ENCODE assay signal across 13 cellular contexts in the genomic region with DNA sequence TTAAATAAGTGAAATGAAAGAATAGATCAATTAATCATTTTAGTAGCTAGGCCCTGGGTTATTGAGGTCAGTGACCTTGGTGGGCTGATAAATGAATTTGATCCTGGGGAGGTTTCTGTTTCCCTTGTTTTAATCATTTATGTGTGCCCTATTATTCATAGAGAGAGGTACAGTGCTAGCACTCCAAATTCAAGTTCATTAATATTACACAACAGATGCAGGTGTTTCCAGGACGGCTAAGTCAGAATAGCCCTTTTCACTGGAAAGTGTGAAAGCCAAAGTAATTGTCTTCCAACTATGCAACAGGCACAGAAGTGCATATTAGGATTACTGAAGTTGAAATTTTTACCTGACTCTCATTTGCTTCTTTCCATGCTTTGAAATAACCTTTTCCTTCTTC.
DNase-seq lines count a peak whose midpoint lies in the region; ATAC-seq and TF ChIP-seq lines count a peak whose summit lies in the region.
"Had no signal": no experiment of that assay in that cellular context is flagged by ENCODE, and none has a peak within 500 bp of the region (broad histone marks: within the 10 kb centered on the region; RNA-seq: fewer than 3 reads in every experiment).

No MANE protein-coding gene starts in this region.

- no peaks in the 10 kb centered on the region for H3K9me3 ChIP-seq in heart right ventricle
- no peaks in the 10 kb centered on the region for H3K9me3 ChIP-seq in right atrium auricular region
- H3K9me3 ChIP-seq in upper lobe of right lung: no peaks in the 10 kb centered on the region
- H3K9me3 ChIP-seq: BE2C had no signal

- no peaks in the 10 kb centered on the region for H3K27me3 Mint-ChIP-seq in activated CD8-positive, alpha-beta T cell treated with anti-CD3 and anti-CD28 coated beads for 36 hours

- H3K4me1 ChIP-seq in heart right ventricle (peaks cover 0 to 15% (median 4%) of the 10 kb centered on the region in 9 donors), right atrium auricular region (no peaks in the 10 kb centered on the region), upper lobe of right lung (peaks cover 17% of the 10 kb centered on the region)
- H3K4me1 ChIP-seq: BE2C had no signal

- H3K27ac ChIP-seq in heart right ventricle: peak overlapping the region in 7 of 10 donors; percentile 11 to 60 (median 34)
- no peak overlapping the region for H3K27ac ChIP-seq in right atrium auricular region
- H3K27ac ChIP-seq in upper lobe of right lung: peak overlapping the region; percentile 45

- TF ChIP-seq CTCF in heart right ventricle (IDR thresholded peaks at IDR 0.05): no peak
- no peak for TF ChIP-seq CTCF in right atrium auricular region (IDR thresholded peaks at IDR 0.05)
- no peak for TF ChIP-seq CTCF in activated CD8-positive, alpha-beta T cell treated with anti-CD3 and anti-CD28 coated beads for 36 hours (IDR thresholded peaks at IDR 0.05)
- TF ChIP-seq CTCF in upper lobe of right lung (IDR thresholded peaks at IDR 0.05): no peak

- intact Hi-C loops in heart right ventricle (cut with DNase I) (no loop called here), upper lobe of right lung (cut with DNase I) (no loop called here)
- intact Hi-C loops in activated CD8-positive, alpha-beta T cell treated with anti-CD3 and anti-CD28 coated beads for 36 hours (cut with micrococcal nuclease): no loop called here

- POLR2A ChIA-PET in activated CD8-positive, alpha-beta T cell treated with anti-CD3 and anti-CD28 coated beads for 36 hours (lab: Charles Lee): interaction anchor here (1.1 kb wide), 1 partner anchor 14 kb away, joined by 4 read pairs; no protein-coding TSS in a partner anchor

- no peaks in the 10 kb centered on the region for H3K36me3 Mint-ChIP-seq in activated CD8-positive, alpha-beta T cell treated with anti-CD3 and anti-CD28 coated beads for 36 hours (ENCODE audit: low read depth)

- H3K27me3 ChIP-seq in heart right ventricle (no peaks in the 10 kb centered on the region), right atrium auricular region (no peaks in the 10 kb centered on the region), upper lobe of right lung (no peaks in the 10 kb centered on the region)
- H3K27me3 ChIP-seq: BE2C had no signal

- H3K4me3 Mint-ChIP-seq in activated CD8-positive, alpha-beta T cell treated with anti-CD3 and anti-CD28 coated beads for 36 hours: no peak overlapping the region
- H3K4me3 Mint-ChIP-seq: nephron had no signal

- peaks cover 28% of the 10 kb centered on the region for H3K4me1 Mint-ChIP-seq in activated CD8-positive, alpha-beta T cell treated with anti-CD3 and anti-CD28 coated beads for 36 hours (ENCODE audit: low read depth)
- H3K4me1 Mint-ChIP-seq: nephron had no signal

- no peak for DNase-seq in heart right ventricle
- DNase-seq in right atrium auricular region (ENCODE audit: low spot score): no peak
- DNase-seq in activated CD8-positive, alpha-beta T cell treated with anti-CD3 and anti-CD28 coated beads for 36 hours: no peak
- no peak for DNase-seq in left lobe of liver (ENCODE audit: low spot score)
- no peak for DNase-seq in upper lobe of right lung
- DNase-seq in activated effector memory CD4-positive, alpha-beta T cell treated with anti-CD3 and anti-CD28 coated beads, Interleukin-2, amount 50 U/mL, for 16 hours: no peak
- DNase-seq in Ammon's horn (ENCODE audit: low spot score): no peak
- DNase-seq: BE2C, GDM1, NCI-H524, SHP77 had no signal

- CTCF ChIA-PET in activated CD8-positive, alpha-beta T cell treated with anti-CD3 and anti-CD28 coated beads for 36 hours (lab: Charles Lee): interaction anchor here (1.0 kb wide), 1 partner anchor 13 kb away, joined by 3 read pairs; no protein-coding TSS in a partner anchor

- ATAC-seq in heart right ventricle (no peak), left lobe of liver (peak; percentile 17), upper lobe of right lung (peak; percentile 20), GM21825 (IDR thresholded peaks at IDR 0.05; ENCODE audit: unreplicated experiment) (no peak)
- ATAC-seq in activated CD8-positive, alpha-beta T cell treated with anti-CD3 and anti-CD28 coated beads for 36 hours: peak; percentile 11

- H3K4me3 ChIP-seq in heart right ventricle (no peak overlapping the region), right atrium auricular region (no peak overlapping the region), upper lobe of right lung (no peak overlapping the region)

- no peaks in the 10 kb centered on the region for H3K9me3 Mint-ChIP-seq in activated CD8-positive, alpha-beta T cell treated with anti-CD3 and anti-CD28 coated beads for 36 hours
- H3K9me3 Mint-ChIP-seq: nephron had no signal

- peak overlapping the region; percentile 86 for H3K27ac Mint-ChIP-seq in activated CD8-positive, alpha-beta T cell treated with anti-CD3 and anti-CD28 coated beads for 36 hours
- H3K27ac Mint-ChIP-seq: nephron had no signal

- H3K36me3 ChIP-seq in heart right ventricle (no peaks in the 10 kb centered on the region), right atrium auricular region (no peaks in the 10 kb centered on the region), upper lobe of right lung (no peaks in the 10 kb centered on the region)
- H3K36me3 ChIP-seq: BE2C had no signal

- 73 to 77% methylated on average over 1 of the region's 1 CpG for WGBS in heart right ventricle, 2 donors

Comparison
In these comparisons a context has a peak if more than half of its experiments do, and no peak if none do; other contexts are left out.
1. H3K27ac ChIP-seq: peak in heart right ventricle (7 of 10) and upper lobe of right lung (single experiment); none in right atrium auricular region (0 of 2).
2. ATAC-seq: peak in activated CD8-positive, alpha-beta T cell treated with anti-CD3 and anti-CD28 coated beads for 36 hours (single experiment), left lobe of liver (single experiment) and upper lobe of right lung (single experiment); none in heart right ventricle (0 of 8) and GM21825 (single experiment).